ENCODE assay signal across 8 cellular contexts in the genomic region with DNA sequence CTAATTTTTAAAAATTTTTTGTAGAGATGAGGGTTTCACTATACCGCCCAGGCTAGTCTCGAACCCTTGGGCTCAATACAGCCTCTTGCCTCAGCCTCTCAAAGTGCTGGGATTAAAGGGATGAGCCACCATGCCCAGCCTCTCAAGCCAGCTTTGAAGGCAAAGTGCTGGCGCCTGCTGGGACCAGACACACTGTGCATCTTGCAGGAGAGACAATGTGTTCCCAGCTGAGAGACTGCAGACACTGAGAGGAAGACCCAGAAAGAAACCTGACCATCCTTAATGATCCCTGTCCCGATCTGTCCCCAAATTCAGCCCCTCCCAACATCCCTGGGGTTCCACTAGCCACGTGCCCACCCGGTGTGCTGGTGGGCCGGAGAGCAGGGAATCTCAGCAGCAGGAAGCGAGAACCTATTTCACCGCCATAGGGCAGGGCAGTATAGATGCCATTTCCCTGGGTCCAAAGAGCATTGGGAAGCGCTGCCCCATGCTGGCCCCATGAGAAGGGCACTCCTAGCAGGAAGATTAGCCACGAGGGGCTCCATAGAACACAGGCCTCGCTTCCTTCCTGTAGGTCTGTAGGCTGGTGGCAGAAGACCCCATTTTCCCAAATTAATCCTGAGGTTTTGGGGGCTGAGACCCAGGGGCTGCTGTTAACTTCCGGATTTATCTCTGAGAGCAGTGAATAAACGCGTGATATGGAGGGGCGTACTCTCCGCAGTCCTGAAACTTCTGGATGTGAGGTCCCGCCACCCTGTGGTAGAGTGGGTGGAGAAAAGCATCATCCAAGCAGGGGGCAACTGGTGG. TPM values are rescaled to one million over a fixed set of nuclear protein-coding genes. Genes with fewer than 3 reads are reported as not detected.
DNase-seq lines count a peak whose midpoint lies in the region; FAIRE-seq and TF ChIP-seq lines count a peak whose summit lies in the region.

No MANE protein-coding gene starts in this region.

- DNase-seq in AG04450 (ENCODE audit: low read depth, low spot score) (no peak), HL-60 (ENCODE audit: low read depth in 1 of 2, low spot score in 1 of 2) (no peak), bronchial epithelial cell (ENCODE audit: low read depth) (no peak), HK-2 (ENCODE audit: unreplicated experiment) (no peak), retina (no peak), mesenteric fat pad (ENCODE audit: low spot score) (no peak), GM10248 (ENCODE audit: extremely low spot score) (no peak)

- H3K9me3 ChIP-seq in AG04450 (ENCODE audit: control insufficient read depth, insufficient read depth, low read length) (no peaks in the 10 kb centered on the region; the same call in 1 of the 2 replicates), mucosa of rectum (ENCODE audit: control insufficient read depth in 2 of 2, low read length in 2 of 2) (no peaks in the 10 kb centered on the region)

- peaks cover 23 to 25% of the 10 kb centered on the region in 2 donors for H3K4me1 ChIP-seq in mucosa of rectum (ENCODE audit: control insufficient read depth in 2 of 2, insufficient read depth in 2 of 2, low read length in 2 of 2)

- H3K9ac ChIP-seq in mucosa of rectum (ENCODE audit: low read depth in 1 of 2, low read length in 2 of 2), result peak overlapping the region; percentile 72 to 81

- POLR2A ChIA-PET in AG04450 (lab: Yijun Ruan, JAX) (interaction anchor here (1.7 to 3.5 kb wide), 2 partner anchors 15 to 42 kb away, joined by 9 to 25 read pairs; partner anchors contain the start of gene ICAM5), GM10248 (lab: Yijun Ruan, JAX) (interaction anchor here (0.8 kb wide), 1 partner anchor 43 kb away, joined by 3 read pairs; the partner anchor contains the start of gene ICAM5)

- H3K27me3 ChIP-seq in AG04450 (ENCODE audit: control insufficient read depth, insufficient read depth, low read length), result no peaks in the 10 kb centered on the region
- no peaks in the 10 kb centered on the region for H3K27me3 ChIP-seq in HL-60 (ENCODE audit: insufficient read depth, poor library complexity, severe bottlenecking)
- no peaks in the 10 kb centered on the region for H3K27me3 ChIP-seq in bronchial epithelial cell (ENCODE audit: control insufficient read depth, insufficient read depth, low read length)
- H3K27me3 ChIP-seq in mucosa of rectum (ENCODE audit: control insufficient read depth in 2 of 2, insufficient read depth in 2 of 2, low read length in 2 of 2), result no peaks in the 10 kb centered on the region

- FAIRE-seq in bronchial epithelial cell (lab: Jason Lieb, UNC), result no peak

- TF ChIP-seq CTCF in AG04450 (IDR thresholded peaks at IDR 0.05; ENCODE audit: low read depth, low read length) (0 out of 2 replicates have a peak, but pooled peaks have one; percentile 10), HL-60 (IDR thresholded peaks at IDR 0.05; ENCODE audit: insufficient read depth, low read length) (no peak), bronchial epithelial cell (IDR thresholded peaks at IDR 0.05; ENCODE audit: insufficient read depth, low read length, severe bottlenecking) (peak; percentile 14), GM10248 (IDR thresholded peaks at IDR 0.05; ENCODE audit: control extremely low read depth, extremely low read depth, low read depth, missing control alignments) (no peak)

- no peak overlapping the region for H3K27ac ChIP-seq in AG04450 (ENCODE audit: low read depth, low read length)
- peak overlapping the region; percentile 97 for H3K27ac ChIP-seq in HL-60 (replicated peaks)
- peak overlapping the region; percentile 85 to 89 for H3K27ac ChIP-seq in mucosa of rectum (ENCODE audit: low read depth in 2 of 2, low read length in 2 of 2)

- H3K36me3 ChIP-seq in bronchial epithelial cell (ENCODE audit: control insufficient read depth, insufficient read depth, low read length), result peaks cover 15% of the 10 kb centered on the region
- peaks cover 27 to 30% of the 10 kb centered on the region in 2 donors for H3K36me3 ChIP-seq in mucosa of rectum (ENCODE audit: control insufficient read depth in 2 of 2, insufficient read depth in 2 of 2, low read length in 2 of 2)

- H3K4me3 ChIP-seq in AG04450 (ENCODE audit: low read depth, low read length), result peak overlapping the region; percentile 89
- peak overlapping the region; percentile 94 for H3K4me3 ChIP-seq in HL-60 (replicated peaks; ENCODE audit: insufficient read depth, low read length)
- H3K4me3 ChIP-seq in bronchial epithelial cell (ENCODE audit: low read depth, low read length), result peak overlapping the region; percentile 93
- peak overlapping the region; percentile 87 to 95 for H3K4me3 ChIP-seq in mucosa of rectum (ENCODE audit: low read length in 2 of 2)

- CTCF ChIA-PET in AG04450 (lab: Charles Lee) (interaction anchor here (0.9 to 1.0 kb wide), 2 partner anchors 61 to 63 kb away, joined by 3 to 7 read pairs; partner anchors contain the start of gene ICAM1), GM10248 (lab: Yijun Ruan, JAX) (no interaction called here)

RNA-seq across cellular contexts. Expression of gene RAVER1, which starts 1.0 kb away (rescaled TPM):
- polyA plus RNA-seq in AG04450 (2011; rRNA removed), result 2.2 and 4.1 TPM in 2 replicates
- 3.4 and 3.5 TPM in 2 replicates for polyA minus RNA-seq in AG04450 (2011; rRNA and poly(A)+ RNA removed)
- total RNA-seq in bronchial epithelial cell, result 2.3 and 4.2 TPM in 2 replicates
- total RNA-seq in mesenteric fat pad, result 23.0 TPM

RNA-seq across cellular contexts. Expression of gene ICAM3, which starts 7.1 kb away (rescaled TPM):
- polyA plus RNA-seq in AG04450 (2011; rRNA removed), result 6.7 and 10.1 TPM in 2 replicates
- 8.3 and 9.1 TPM in 2 replicates for polyA minus RNA-seq in AG04450 (2011; rRNA and poly(A)+ RNA removed)
- total RNA-seq in bronchial epithelial cell (5.0 and 5.5 TPM in 2 replicates), mesenteric fat pad (25.0 TPM)

RNA-seq across cellular contexts. Expression of gene FDX2, which starts 16.5 kb away (rescaled TPM):
- polyA plus RNA-seq in AG04450 (2011; rRNA removed), result 20.8 and 30.0 TPM in 2 replicates
- 14.9 and 15.9 TPM in 2 replicates for polyA minus RNA-seq in AG04450 (2011; rRNA and poly(A)+ RNA removed)
- 21.8 and 24.2 TPM in 2 replicates for total RNA-seq in bronchial epithelial cell
- total RNA-seq in mesenteric fat pad, result 18.2 TPM

RNA-seq across cellular contexts. Expression of gene ZGLP1, which starts 22.7 kb away (rescaled TPM):
- 0.62 and 0.74 TPM in 2 replicates for polyA plus RNA-seq in AG04450 (2011; rRNA removed)
- polyA minus RNA-seq in AG04450 (2011; rRNA and poly(A)+ RNA removed), result 0.35 and 0.41 TPM in 2 replicates
- 0.26 and 0.53 TPM in 2 replicates for total RNA-seq in bronchial epithelial cell
- 0.55 TPM for total RNA-seq in mesenteric fat pad

RNA-seq across cellular contexts. Expression of gene ICAM5, which starts 42.6 kb away (rescaled TPM):
- 3.8 and 5.3 TPM in 2 replicates for polyA plus RNA-seq in AG04450 (2011; rRNA removed)
- polyA minus RNA-seq in AG04450 (2011; rRNA and poly(A)+ RNA removed), result 1.0 and 1.1 TPM in 2 replicates
- total RNA-seq in bronchial epithelial cell, result 3.7 and 3.9 TPM in 2 replicates
- total RNA-seq in mesenteric fat pad, result 1.2 TPM

Comparison
In these comparisons a context has a peak if more than half of its experiments do, and no peak if none do; other contexts are left out.
1. CTCF ChIP-seq: peak in AG04450 (single experiment) and bronchial epithelial cell (single experiment); none in HL-60 (single experiment) and GM10248 (single experiment).
2. Peak in every context shown above with its lines, with median percentiles within 50 percentile points of each other: H3K4me3 ChIP-seq.